33 cellular contexts compared by ENCODE assay signal in the genomic region with DNA sequence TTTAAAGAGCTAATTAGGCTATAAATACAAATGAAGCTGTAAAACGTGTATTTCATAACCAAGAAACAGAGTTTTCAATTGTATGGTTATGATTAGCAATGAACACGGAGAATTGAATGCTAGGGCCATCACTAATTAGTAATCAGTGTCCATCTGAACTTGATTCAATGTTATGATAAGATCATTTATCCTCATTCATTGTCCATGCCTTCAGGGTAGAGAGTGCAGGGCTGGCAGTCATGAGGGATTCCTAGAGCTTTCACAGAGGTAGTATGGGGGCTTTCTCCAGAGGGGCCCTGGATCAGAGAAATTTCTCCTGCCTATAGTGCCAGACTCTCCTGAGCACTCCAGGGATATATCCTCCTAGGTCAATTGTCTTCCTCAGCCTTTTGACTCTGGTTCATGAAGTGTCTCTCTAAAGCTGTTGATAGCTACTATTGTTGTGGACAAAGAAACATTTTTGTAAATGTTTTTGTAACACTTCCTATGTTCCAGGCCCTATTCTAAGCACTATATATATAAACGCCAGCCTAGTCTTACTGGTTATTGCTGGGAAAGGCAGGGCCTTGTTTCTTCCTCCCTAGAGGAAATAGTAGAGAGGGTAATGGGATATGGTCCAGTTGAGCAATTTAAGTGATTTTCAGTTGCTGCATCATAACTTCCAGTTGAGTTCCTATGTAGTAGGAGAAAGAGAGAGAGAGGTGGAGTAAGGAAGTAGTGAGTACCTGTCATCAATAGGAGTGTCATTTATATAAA.
"Had no signal": no experiment of that assay in that cellular context is flagged by ENCODE, and none has a peak within 500 bp of the region (broad histone marks: within the 10 kb centered on the region; RNA-seq: fewer than 3 reads in every experiment).

No MANE protein-coding gene starts in this region.

- DNase-seq: activated B cell treated with CpG ODN at 0.5 μM for 24 hours; activated CD4-positive, alpha-beta T cell treated with anti-CD3 and anti-CD28 coated beads for 48 hours; activated CD4-positive, alpha-beta T cell treated with anti-CD3 and anti-CD28 coated beads, Interleukin-2, amount 50 U/mL, for 1 hour; activated CD4-positive, alpha-beta T cell treated with anti-CD3 and anti-CD28 coated beads, Interleukin-2, amount 50 U/mL, for 48 hours; activated CD8-positive, alpha-beta memory T cell treated with anti-CD3 and anti-CD28 coated beads, Interleukin-2, amount 50 U/mL, for 48 hours; activated gamma-delta T cell; activated naive CD4-positive, alpha-beta T cell; activated naive CD4-positive, alpha-beta T cell treated with anti-CD3 and anti-CD28 coated beads, Interleukin-2, amount 10 ng/mL, durations not matched to agents 7 days and 5 days; activated naive CD8-positive, alpha-beta T cell treated with anti-CD3 and anti-CD28 coated beads, Interleukin-2, amount 10 ng/mL, durations not matched to agents 7 days and 5 days; activated T-cell treated with anti-CD3 and anti-CD28 coated beads for 4 hours; activated T-cell treated with anti-CD3 and anti-CD28 coated beads, Interleukin-2, amount 50 U/mL, for 24 hours; activated T-cell treated with anti-CD3 and anti-CD28 coated beads, Interleukin-2, amount 50 U/mL, for 72 hours; effector CD8-positive, alpha-beta T cell; esophagus squamous epithelium; foreskin fibroblast; gastrocnemius medialis; glutamatergic neuron; heart left ventricle; T-helper 1 cell; T-helper 17 cell; T1000; WERI-Rb-1 had no signal

- H3K4me1 Mint-ChIP-seq: brain had no signal

- H3K27ac Mint-ChIP-seq: activated B cell treated with CpG ODN at 0.5 μM for 24 hours; activated naive CD4-positive, alpha-beta T cell treated with anti-CD3 and anti-CD28 coated beads, Interleukin-2, amount 10 ng/mL, durations not matched to agents 7 days and 5 days; activated naive CD4-positive, alpha-beta T cell treated with anti-CD3 and anti-CD28 coated beads, Interleukin-2, amount 50 U/mL, for 72 hours; activated naive CD8-positive, alpha-beta T cell treated with anti-CD3 and anti-CD28 coated beads, Interleukin-2, amount 10 ng/mL, durations not matched to agents 7 days and 5 days; activated T-cell treated with anti-CD3 and anti-CD28 coated beads, Interleukin-2, amount 50 U/mL, for 24 hours; activated T-cell treated with anti-CD3 and anti-CD28 coated beads, Interleukin-2, amount 50 U/mL, for 72 hours; brain; dendritic cell treated with granulocyte-macrophage colony-stimulating factor and Interleukin-4, amounts not matched to agents 40 ng/mL and 50 ng/mL, for 4 days; T-helper 17 cell; T-helper 2 cell treated with Interferon-gamma antibody and Interleukin-4, amounts not matched to agents 5 μg/mL and 100 μg/mL, for 36 hours had no signal

- FAIRE-seq: endometrium, endothelial cell of umbilical vein had no signal

- H3K9me3 Mint-ChIP-seq: activated B cell treated with CpG ODN at 0.5 μM for 24 hours; activated naive CD4-positive, alpha-beta T cell treated with anti-CD3 and anti-CD28 coated beads, Interleukin-2, amount 10 ng/mL, durations not matched to agents 7 days and 5 days; activated naive CD4-positive, alpha-beta T cell treated with anti-CD3 and anti-CD28 coated beads, Interleukin-2, amount 50 U/mL, for 72 hours; activated T-cell treated with anti-CD3 and anti-CD28 coated beads, Interleukin-2, amount 50 U/mL, for 24 hours; activated T-cell treated with anti-CD3 and anti-CD28 coated beads, Interleukin-2, amount 50 U/mL, for 72 hours; brain; central memory CD8-positive, alpha-beta T cell; dendritic cell treated with granulocyte-macrophage colony-stimulating factor and Interleukin-4, amounts not matched to agents 40 ng/mL and 50 ng/mL, for 4 days; T-helper 2 cell treated with Interferon-gamma antibody and Interleukin-4, amounts not matched to agents 5 μg/mL and 100 μg/mL, for 36 hours had no signal

- H3K4me3 Mint-ChIP-seq: activated B cell treated with CpG ODN at 0.5 μM for 24 hours; activated naive CD4-positive, alpha-beta T cell treated with anti-CD3 and anti-CD28 coated beads, Interleukin-2, amount 10 ng/mL, durations not matched to agents 7 days and 5 days; activated naive CD8-positive, alpha-beta T cell treated with anti-CD3 and anti-CD28 coated beads, Interleukin-2, amount 10 ng/mL, durations not matched to agents 7 days and 5 days; activated T-cell treated with anti-CD3 and anti-CD28 coated beads, Interleukin-2, amount 50 U/mL, for 24 hours; activated T-cell treated with anti-CD3 and anti-CD28 coated beads, Interleukin-2, amount 50 U/mL, for 72 hours; brain; central memory CD8-positive, alpha-beta T cell; dendritic cell treated with granulocyte-macrophage colony-stimulating factor and Interleukin-4, amounts not matched to agents 40 ng/mL and 50 ng/mL, for 4 days; T-helper 17 cell; T-helper 2 cell treated with Interferon-gamma antibody and Interleukin-4, amounts not matched to agents 5 μg/mL and 100 μg/mL, for 36 hours had no signal

- H3K36me3 Mint-ChIP-seq: activated naive CD4-positive, alpha-beta T cell treated with anti-CD3 and anti-CD28 coated beads, Interleukin-2, amount 10 ng/mL, durations not matched to agents 7 days and 5 days; activated naive CD4-positive, alpha-beta T cell treated with anti-CD3 and anti-CD28 coated beads, Interleukin-2, amount 50 U/mL, for 72 hours; brain had no signal

- H3K27me3 Mint-ChIP-seq: activated B cell treated with CpG ODN at 0.5 μM for 24 hours; activated naive CD4-positive, alpha-beta T cell treated with anti-CD3 and anti-CD28 coated beads, Interleukin-2, amount 10 ng/mL, durations not matched to agents 7 days and 5 days; activated naive CD8-positive, alpha-beta T cell treated with anti-CD3 and anti-CD28 coated beads, Interleukin-2, amount 10 ng/mL, durations not matched to agents 7 days and 5 days; brain; central memory CD8-positive, alpha-beta T cell; dendritic cell treated with granulocyte-macrophage colony-stimulating factor and Interleukin-4, amounts not matched to agents 40 ng/mL and 50 ng/mL, for 4 days; T-helper 17 cell had no signal

- ATAC-seq: activated CD4-positive, CD25-positive, alpha-beta regulatory T cell treated with anti-CD3 and anti-CD28 coated beads, Interleukin-2, amount 50 U/mL, for 24 hours; activated naive CD4-positive, alpha-beta T cell treated with anti-CD3 and anti-CD28 coated beads, Interleukin-2, amount 50 U/mL, for 72 hours; activated T-cell treated with anti-CD3 and anti-CD28 coated beads, Interleukin-2, amount 50 U/mL, for 72 hours; gastrocnemius medialis; T-helper 17 cell had no signal

- H3K4me3 ChIP-seq: ascending aorta, breast epithelium, coronary artery, esophagus squamous epithelium, gastrocnemius medialis, heart left ventricle had no signal
